ENCODE assay signal across 12 cellular contexts in genomic region chr22:42793848-42794405, GRCh38.
"Had no signal": no experiment of that assay in that cellular context is flagged by ENCODE, and none has a peak within 500 bp of the region (broad histone marks: within the 10 kb centered on the region; RNA-seq: fewer than 3 reads in every experiment).

No MANE protein-coding gene starts in this region.

- H3K4me3 ChIP-seq: heart right ventricle had no signal

- H3K9me3 ChIP-seq: heart right ventricle, SK-N-SH had no signal

- H3K9ac ChIP-seq: SK-N-SH had no signal

- H3K4me2 ChIP-seq: SK-N-SH had no signal

- H3K27ac ChIP-seq: epithelial cell of prostate had no signal

- DNase-seq: activated CD4-positive, CD25-positive, alpha-beta regulatory T cell treated with anti-CD3 and anti-CD28 coated beads, Interleukin-2, amount 50 U/mL, for 72 hours; activated naive CD4-positive, alpha-beta T cell treated with anti-CD3 and anti-CD28 coated beads for 36 hours; central memory CD4-positive, alpha-beta T cell; effector memory CD4-positive, alpha-beta T cell; heart right ventricle; SK-N-SH; stimulated activated CD4-positive, alpha-beta T cell treated with anti-CD3 and anti-CD28 coated beads, Interleukin-2, amount 100 ng/mL, for 48 hours; stimulated activated naive B cell treated with anti-CD40 and anti-IgM and Interleukin-4, amounts not matched to agents 10 μg/mL and 1 μg/mL and 100 μg/mL, for 72 hours; T-helper 1 cell; T1000; trophoblast cell had no signal

- H3K27me3 ChIP-seq: heart right ventricle had no signal
